ENCODE assay signal across 9 cellular contexts in genomic region chr10:42864575-42864974, GRCh38.
DNase-seq lines count a peak whose midpoint lies in the region; ATAC-seq and TF ChIP-seq lines count a peak whose summit lies in the region.
"Had no signal": no experiment of that assay in that cellular context is flagged by ENCODE, and none has a peak within 500 bp of the region (broad histone marks: within the 10 kb centered on the region; RNA-seq: fewer than 3 reads in every experiment).

No MANE protein-coding gene starts in this region.

- H3K27me3 ChIP-seq in cardiac muscle cell (peaks cover 26% of the 10 kb centered on the region), right cardiac atrium (ENCODE audit: control insufficient read depth, insufficient read depth) (no peaks in the 10 kb centered on the region)

- H3K27ac ChIP-seq in cardiac muscle cell (no peak overlapping the region), right cardiac atrium (ENCODE audit: low read length) (no peak overlapping the region)

- H3K4me1 ChIP-seq in cardiac muscle cell (ENCODE audit: low read depth) (no peaks in the 10 kb centered on the region), right cardiac atrium (ENCODE audit: control insufficient read depth, insufficient read depth, low read length) (no peaks in the 10 kb centered on the region)

- no peak overlapping the region for H3K4me3 ChIP-seq in cardiac muscle cell
- no peak overlapping the region for H3K4me3 ChIP-seq in right cardiac atrium (ENCODE audit: low read length)

- ATAC-seq in right cardiac atrium (no peak), GM18505 (IDR thresholded peaks at IDR 0.05; ENCODE audit: unreplicated experiment) (no peak), sciatic nerve (no peak), HG03108 (IDR thresholded peaks at IDR 0.05; ENCODE audit: unreplicated experiment) (no peak)

- TF ChIP-seq CTCF in cardiac muscle cell (IDR thresholded peaks at IDR 0.05; ENCODE audit: low read depth, low read length): peak; percentile 30

- intact Hi-C loops in right cardiac atrium (cut with DNase I): loop anchor here in 1 of 4 donors (10.0 kb wide), 1 partner anchor 240 kb away; no protein-coding TSS in a partner anchor
- intact Hi-C loops in sciatic nerve (cut with DNase I): no loop called here

- TF ChIP-seq POLR2A in GM18505 (IDR thresholded peaks at IDR 0.05; ENCODE audit: borderline replicate concordance, extremely low read depth, insufficient read depth, insufficient read length): no peak

- peak in 1 of 2 donors; percentile 13 for DNase-seq in cardiac muscle cell (ENCODE audit: low read depth in 1 of 2, low spot score in 1 of 2)
- DNase-seq in right cardiac atrium: no peak
- peak; percentile 44 for DNase-seq in OCI-M1 (lab: John Stamatoyannopoulos, UW)
- peak; percentile 2 for DNase-seq in fibroblast of peridontal ligament (ENCODE audit: extremely low read depth)
- no peak for DNase-seq in activated CD4-positive, alpha-beta T cell treated with anti-CD3 and anti-CD28 coated beads, Interleukin-2, amount 50 U/mL, for 4 hours
- no peak for DNase-seq in sciatic nerve (ENCODE audit: low spot score)
- DNase-seq: DMS153 had no signal

- 17% methylated on average over 8 of the region's 8 CpGs for WGBS in right cardiac atrium

- H3K36me3 ChIP-seq in cardiac muscle cell: no peaks in the 10 kb centered on the region

- H3K9me3 ChIP-seq in cardiac muscle cell (ENCODE audit: low read depth) (no peaks in the 10 kb centered on the region), right cardiac atrium (ENCODE audit: control insufficient read depth, low read length) (no peaks in the 10 kb centered on the region)

Comparison
In these comparisons a context has a peak if more than half of its experiments do, and no peak if none do; other contexts are left out.
1. DNase-seq: peak in OCI-M1 (single experiment) and fibroblast of peridontal ligament (single experiment); none in right cardiac atrium (0 of 3), activated CD4-positive, alpha-beta T cell treated with anti-CD3 and anti-CD28 coated beads, Interleukin-2, amount 50 U/mL, for 4 hours (0 of 2) and sciatic nerve (single experiment).